In genomic region chr17:74760404-74761105, GRCh38 we compare ENCODE assay signal across 7 cellular contexts. TPM values are rescaled to one million over a fixed set of nuclear protein-coding genes. Genes with fewer than 3 reads are reported as not detected.
DNase-seq lines count a peak whose midpoint lies in the region; ATAC-seq and TF ChIP-seq lines count a peak whose summit lies in the region.
"Had no signal": no experiment of that assay in that cellular context is flagged by ENCODE, and none has a peak within 500 bp of the region (broad histone marks: within the 10 kb centered on the region; RNA-seq: fewer than 3 reads in every experiment).

No MANE protein-coding gene starts in this region.

- no peak for ATAC-seq in HG02623 (IDR thresholded peaks at IDR 0.05; ENCODE audit: unreplicated experiment)

- TF ChIP-seq CTCF in dorsolateral prefrontal cortex (IDR thresholded peaks at IDR 0.05 in 54 of 56, conservative IDR thresholded peaks at IDR 0.05 in 2 of 56; ENCODE audit: low read depth in 1 of 56, partially characterized antibody in 56 of 56) (no peak), retinal pigment epithelial cell (conservative IDR thresholded peaks at IDR 0.05; ENCODE audit: low read depth, low read length) (no peak)

- peak; percentile 90 to 92 for DNase-seq in NCI-H524 (lab: John Stamatoyannopoulos, UW)
- peak in 2 of 10 donors; percentile 69 to 70 for DNase-seq in dorsolateral prefrontal cortex
- DNase-seq in retinal pigment epithelial cell (ENCODE audit: low read depth) = no peak
- DNase-seq in NCI-H1417 (lab: John Stamatoyannopoulos, UW) = no peak
- no peak for DNase-seq in SIG-M5 (lab: John Stamatoyannopoulos, UW)
- DNase-seq: activated CD4-positive, CD25-positive, alpha-beta regulatory T cell had no signal

- H3K4me3 ChIP-seq in dorsolateral prefrontal cortex = peak overlapping the region in 5 of 59 donors; percentile 10 to 24 (median 13)
- peak overlapping the region; percentile 15 for H3K4me3 ChIP-seq in retinal pigment epithelial cell (ENCODE audit: low read length)

- H3K27ac ChIP-seq in dorsolateral prefrontal cortex = peak overlapping the region; percentile 1 to 94 (median 83)

- no peaks in the 10 kb centered on the region for H3K27me3 ChIP-seq in dorsolateral prefrontal cortex

- intact Hi-C loops in dorsolateral prefrontal cortex (cut with DNase I) = no loop called here

RNA-seq across cellular contexts. Expression of gene NHERF1, which starts 12.1 kb away (rescaled TPM):
- total RNA-seq in dorsolateral prefrontal cortex = 100 to 1,000 TPM in 5 of 120 experiments, 10 to 100 TPM in 115; 37.5 to 169 (median 62.4) TPM

RNA-seq across cellular contexts. Expression of gene NAT9, which starts 15.6 kb away (rescaled TPM):
- 10 to 100 TPM; 29.5 to 78.2 (median 45.6) TPM for total RNA-seq in dorsolateral prefrontal cortex

RNA-seq across cellular contexts. Expression of gene RAB37, which starts 23.5 kb away (rescaled TPM):
- 10 to 100 TPM in 119 of 120 experiments, 1 to 10 TPM in 1; 7.1 to 41.8 (median 21.9) TPM for total RNA-seq in dorsolateral prefrontal cortex

RNA-seq across cellular contexts. Expression of gene CD300LF, which starts 47.8 kb away (rescaled TPM):
- total RNA-seq in dorsolateral prefrontal cortex = 1 to 10 TPM in 54 of 120 experiments, under 1 TPM in 46, not detected in 20; 0.31 to 5.8 (median 1.0) TPM

Comparison
In these comparisons a context has a peak if more than half of its experiments do, and no peak if none do; other contexts are left out.
1. DNase-seq: peak in NCI-H524 (2 of 2); none in retinal pigment epithelial cell (single experiment), NCI-H1417 (0 of 3) and SIG-M5 (single experiment).